In the genomic region with DNA sequence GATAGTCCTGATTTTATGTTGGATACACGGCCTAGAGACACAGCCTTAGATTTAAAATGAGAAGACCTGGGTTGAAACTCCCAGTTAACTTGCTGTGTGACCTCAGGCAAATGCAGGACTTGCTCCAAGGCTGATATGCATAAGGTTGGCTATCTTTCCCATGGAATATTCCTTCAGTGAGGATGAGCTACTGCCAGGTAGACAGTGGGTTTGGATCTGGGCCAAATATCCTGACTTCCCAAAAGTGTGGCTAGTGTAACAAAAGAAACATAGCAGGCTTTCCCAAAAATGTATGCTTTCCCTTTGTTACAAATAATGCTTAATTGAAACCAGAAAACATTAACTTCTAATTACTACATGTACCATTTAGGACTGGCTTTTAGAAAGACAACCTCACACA, we compare ENCODE assay signal across 9 cellular contexts. TPM values are rescaled to one million over a fixed set of nuclear protein-coding genes. Genes with fewer than 3 reads are reported as not detected.
DNase-seq lines count a peak whose midpoint lies in the region; ATAC-seq and TF ChIP-seq lines count a peak whose summit lies in the region.
"Had no signal": no experiment of that assay in that cellular context is flagged by ENCODE, and none has a peak within 500 bp of the region (broad histone marks: within the 10 kb centered on the region; RNA-seq: fewer than 3 reads in every experiment).

No MANE protein-coding gene starts in this region.

- H3K4me1 Mint-ChIP-seq in activated CD8-positive, alpha-beta memory T cell treated with anti-CD3 and anti-CD28 coated beads, Interleukin-2, amount 10 ng/mL, durations not matched to agents 7 days and 5 days = peaks cover 46% of the 10 kb centered on the region
- peaks cover 45% of the 10 kb centered on the region for H3K4me1 Mint-ChIP-seq in activated naive CD8-positive, alpha-beta T cell treated with anti-CD3 and anti-CD28 coated beads, Interleukin-2, amount 10 ng/mL, durations not matched to agents 7 days and 5 days

- TF ChIP-seq CTCF in lower lobe of right lung (IDR thresholded peaks at IDR 0.05) = no peak
- no peak for TF ChIP-seq CTCF in thoracic aorta (IDR thresholded peaks at IDR 0.05)

- H3K27ac Mint-ChIP-seq in activated CD8-positive, alpha-beta memory T cell treated with anti-CD3 and anti-CD28 coated beads, Interleukin-2, amount 10 ng/mL, durations not matched to agents 7 days and 5 days = peak overlapping the region; percentile 93
- peak overlapping the region; percentile 91 for H3K27ac Mint-ChIP-seq in activated naive CD8-positive, alpha-beta T cell treated with anti-CD3 and anti-CD28 coated beads, Interleukin-2, amount 10 ng/mL, durations not matched to agents 7 days and 5 days

- H3K27me3 ChIP-seq in lower lobe of right lung (ENCODE audit: low read depth) (no peaks in the 10 kb centered on the region), thoracic aorta (replicated peaks; ENCODE audit: insufficient read depth) (no peaks in the 10 kb centered on the region)

- CTCF ChIA-PET in activated CD8-positive, alpha-beta memory T cell treated with anti-CD3 and anti-CD28 coated beads, Interleukin-2, amount 10 ng/mL, durations not matched to agents 7 days and 5 days (lab: Charles Lee) = interaction anchor here (1.3 to 1.7 kb wide), 4 partner anchors 17 to 205 kb away, joined by 3 to 5 read pairs (median 4); a partner anchor contains a TSS

- H3K4me1 ChIP-seq in lower lobe of right lung (peaks cover 33% of the 10 kb centered on the region), thoracic aorta (ENCODE audit: control insufficient read depth in 1 of 2, low read depth in 2 of 2) (peaks cover 13 to 36% of the 10 kb centered on the region in 2 donors)

- no peaks in the 10 kb centered on the region for H3K9me3 Mint-ChIP-seq in activated CD8-positive, alpha-beta memory T cell treated with anti-CD3 and anti-CD28 coated beads, Interleukin-2, amount 10 ng/mL, durations not matched to agents 7 days and 5 days (ENCODE audit: low read depth)
- H3K9me3 Mint-ChIP-seq in activated naive CD8-positive, alpha-beta T cell treated with anti-CD3 and anti-CD28 coated beads, Interleukin-2, amount 10 ng/mL, durations not matched to agents 7 days and 5 days = no peaks in the 10 kb centered on the region
- H3K9me3 Mint-ChIP-seq: CD14-positive monocyte had no signal

- intact Hi-C loops in lower lobe of right lung (cut with DNase I) = no loop called here

- ATAC-seq in activated CD8-positive, alpha-beta memory T cell treated with anti-CD3 and anti-CD28 coated beads, Interleukin-2, amount 10 ng/mL, durations not matched to agents 7 days and 5 days = no peak
- no peak for ATAC-seq in activated naive CD8-positive, alpha-beta T cell treated with anti-CD3 and anti-CD28 coated beads, Interleukin-2, amount 10 ng/mL, durations not matched to agents 7 days and 5 days (ENCODE audit: low read depth)
- ATAC-seq in lower lobe of right lung (no peak), thoracic aorta (ENCODE audit: insufficient number of reproducible peaks, low FRiP score, low read depth) (no peak), HG02588 (IDR thresholded peaks at IDR 0.05; ENCODE audit: unreplicated experiment) (no peak)

- H3K27me3 Mint-ChIP-seq in activated CD8-positive, alpha-beta memory T cell treated with anti-CD3 and anti-CD28 coated beads, Interleukin-2, amount 10 ng/mL, durations not matched to agents 7 days and 5 days = peaks cover 3% of the 10 kb centered on the region
- H3K27me3 Mint-ChIP-seq in activated naive CD8-positive, alpha-beta T cell treated with anti-CD3 and anti-CD28 coated beads, Interleukin-2, amount 10 ng/mL, durations not matched to agents 7 days and 5 days = peaks cover 4% of the 10 kb centered on the region

- H3K4me3 Mint-ChIP-seq in activated CD8-positive, alpha-beta memory T cell treated with anti-CD3 and anti-CD28 coated beads, Interleukin-2, amount 10 ng/mL, durations not matched to agents 7 days and 5 days = peak overlapping the region; percentile 86
- peak overlapping the region; percentile 85 for H3K4me3 Mint-ChIP-seq in activated naive CD8-positive, alpha-beta T cell treated with anti-CD3 and anti-CD28 coated beads, Interleukin-2, amount 10 ng/mL, durations not matched to agents 7 days and 5 days

- H3K36me3 Mint-ChIP-seq in activated CD8-positive, alpha-beta memory T cell treated with anti-CD3 and anti-CD28 coated beads, Interleukin-2, amount 10 ng/mL, durations not matched to agents 7 days and 5 days = peaks cover 11% of the 10 kb centered on the region
- peaks cover 7% of the 10 kb centered on the region for H3K36me3 Mint-ChIP-seq in activated naive CD8-positive, alpha-beta T cell treated with anti-CD3 and anti-CD28 coated beads, Interleukin-2, amount 10 ng/mL, durations not matched to agents 7 days and 5 days

- peaks cover 7% of the 10 kb centered on the region for H3K36me3 ChIP-seq in lower lobe of right lung
- H3K36me3 ChIP-seq in thoracic aorta = no peaks in the 10 kb centered on the region

- H3K9me3 ChIP-seq in lower lobe of right lung (no peaks in the 10 kb centered on the region), thoracic aorta (no peaks in the 10 kb centered on the region)

- POLR2A ChIA-PET in activated naive CD8-positive, alpha-beta T cell treated with anti-CD3 and anti-CD28 coated beads, Interleukin-2, amount 10 ng/mL, durations not matched to agents 7 days and 5 days (lab: Charles Lee) = interaction anchor here (1.1 to 2.4 kb wide), 3 partner anchors 8 to 104 kb away, joined by 3 to 27 read pairs (median 5); a partner anchor contains a TSS

- H3K27ac ChIP-seq in lower lobe of right lung (peak overlapping the region; percentile 90), thoracic aorta (peak overlapping the region; percentile 85 to 95)

- H3K4me3 ChIP-seq in lower lobe of right lung = peak overlapping the region; percentile 73
- H3K4me3 ChIP-seq in thoracic aorta = peak overlapping the region; percentile 92

- no peak for DNase-seq in activated CD8-positive, alpha-beta memory T cell treated with anti-CD3 and anti-CD28 coated beads, Interleukin-2, amount 10 ng/mL, durations not matched to agents 7 days and 5 days
- no peak for DNase-seq in activated CD8-positive, alpha-beta memory T cell treated with anti-CD3 and anti-CD28 coated beads, Interleukin-2, amount 50 U/mL, for 4 hours
- no peak for DNase-seq in activated naive CD8-positive, alpha-beta T cell treated with anti-CD3 and anti-CD28 coated beads, Interleukin-2, amount 10 ng/mL, durations not matched to agents 7 days and 5 days
- DNase-seq in lower lobe of right lung = no peak
- no peak for DNase-seq in thoracic aorta (ENCODE audit: low spot score)
- DNase-seq in NCI-H510A treated with DMSO at 0.1 percent for 48 hours (lab: John Stamatoyannopoulos, UW) = no peak
- no peak for DNase-seq in NCI-H2196 (lab: John Stamatoyannopoulos, UW; ENCODE audit: unreplicated experiment)

RNA-seq across cellular contexts. Expression of a gene that starts 0.7 kb away (rescaled TPM):
- total RNA-seq in activated CD8-positive, alpha-beta memory T cell treated with anti-CD3 and anti-CD28 coated beads, Interleukin-2, amount 10 ng/mL, durations not matched to agents 7 days and 5 days = 10 to 100 TPM in 1 of 2 experiments, 1 to 10 TPM in 1; 7.8 to 11.8 TPM
- 10 to 100 TPM; 15.4 to 18.6 TPM for total RNA-seq in activated naive CD8-positive, alpha-beta T cell treated with anti-CD3 and anti-CD28 coated beads, Interleukin-2, amount 10 ng/mL, durations not matched to agents 7 days and 5 days
- 11.3 TPM for total RNA-seq in lower lobe of right lung
- total RNA-seq in thoracic aorta = 10 to 100 TPM; 15.0 to 23.2 TPM
